In the genomic region with DNA sequence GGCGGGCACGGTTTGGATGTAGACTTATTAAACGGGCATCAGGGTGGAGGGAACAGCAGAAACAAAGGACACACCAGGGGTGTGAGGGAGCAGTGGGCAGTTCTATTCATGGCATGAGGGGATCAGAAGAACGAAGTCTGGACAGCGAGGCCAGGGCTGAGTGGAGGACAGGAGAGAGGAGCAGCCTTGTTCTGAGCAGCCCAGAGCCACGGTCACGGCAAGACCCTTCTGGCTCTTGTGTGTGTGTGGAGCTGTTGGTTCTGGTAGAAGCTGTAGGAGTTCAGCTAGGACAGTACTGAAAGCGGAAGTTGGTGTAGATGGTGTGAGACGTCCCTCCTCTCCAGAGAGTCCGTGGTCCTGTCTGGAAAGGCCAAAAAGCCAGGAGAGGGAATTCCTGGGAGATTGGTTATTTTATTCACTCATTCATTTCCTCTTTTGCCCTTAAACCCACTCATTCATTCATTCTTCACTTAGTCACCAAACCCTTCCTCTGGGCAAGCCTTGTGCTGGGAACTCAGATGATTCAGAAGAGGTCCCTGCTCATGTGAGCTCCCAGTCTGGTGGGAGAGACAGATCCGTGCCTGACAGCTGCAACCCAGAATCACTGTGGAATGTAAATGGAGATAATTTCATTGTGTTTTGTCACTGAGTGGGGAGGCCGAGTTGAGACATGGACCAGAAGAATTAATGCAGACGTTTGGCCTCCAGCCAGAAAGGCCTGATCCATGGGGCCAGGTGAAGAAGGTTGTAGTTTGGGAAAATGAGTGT, we compare ENCODE assay signal across 11 cellular contexts. TPM values are rescaled to one million over a fixed set of nuclear protein-coding genes. Genes with fewer than 3 reads are reported as not detected.
DNase-seq lines count a peak whose midpoint lies in the region; ATAC-seq and TF ChIP-seq lines count a peak whose summit lies in the region.
"Had no signal": no experiment of that assay in that cellular context is flagged by ENCODE, and none has a peak within 500 bp of the region (broad histone marks: within the 10 kb centered on the region; RNA-seq: fewer than 3 reads in every experiment).

No MANE protein-coding gene starts in this region.

- H3K36me3 Mint-ChIP-seq in activated CD4-positive, alpha-beta T cell treated with anti-CD3 and anti-CD28 coated beads for 36 hours (ENCODE audit: low read depth) = no peaks in the 10 kb centered on the region

- peaks cover 1% of the 10 kb centered on the region for H3K27me3 Mint-ChIP-seq in activated CD4-positive, alpha-beta T cell treated with anti-CD3 and anti-CD28 coated beads for 36 hours

- H4K20me1 ChIP-seq in hepatocyte (ENCODE audit: insufficient read depth, poor library complexity, severe bottlenecking) = no peaks in the 10 kb centered on the region

- no peaks in the 10 kb centered on the region for H3K79me2 ChIP-seq in hepatocyte

- no peak overlapping the region for H3K4me3 Mint-ChIP-seq in activated CD4-positive, alpha-beta T cell treated with anti-CD3 and anti-CD28 coated beads for 36 hours

- peak overlapping the region; percentile 77 for H3K4me2 ChIP-seq in hepatocyte

- H3K4me3 ChIP-seq in AG04450 (ENCODE audit: low read depth, low read length) (no peak overlapping the region), HEK293 (ENCODE audit: low read depth, low read length) (no peak overlapping the region), hepatocyte (no peak overlapping the region)

- intact Hi-C loops in activated CD4-positive, alpha-beta T cell treated with anti-CD3 and anti-CD28 coated beads for 36 hours (cut with DNase I, micrococcal nuclease) = loop anchor here in 1 of 2 experiments (5.0 kb wide), 1 partner anchor 218 kb away; a partner anchor contains a TSS

- CTCF ChIA-PET in AG04450 (lab: Charles Lee) = interaction anchor here (1.2 kb wide), 1 partner anchor 44 kb away, joined by 3 read pairs; no protein-coding TSS in a partner anchor
- CTCF ChIA-PET in HEK293 (lab: Yijun Ruan, JAX) = interaction anchor here (0.6 kb wide), 2 partner anchors 26 to 401 kb away, joined by 4 to 8 read pairs; no protein-coding TSS in a partner anchor
- CTCF ChIA-PET in activated CD4-positive, alpha-beta T cell treated with anti-CD3 and anti-CD28 coated beads for 36 hours (lab: Charles Lee) = no interaction called here

- no peak overlapping the region for H3K27ac Mint-ChIP-seq in activated CD4-positive, alpha-beta T cell treated with anti-CD3 and anti-CD28 coated beads for 36 hours

- TF ChIP-seq CTCF in AG04450 (IDR thresholded peaks at IDR 0.05; ENCODE audit: low read depth, low read length) (no peak), HEK293 (tag by site-specific recombination; IDR thresholded peaks at IDR 0.05) (no peak), hepatocyte (IDR thresholded peaks at IDR 0.05; ENCODE audit: poor library complexity) (no peak)

- H3K27ac ChIP-seq in AG04450 (ENCODE audit: low read depth, low read length) (peak overlapping the region; percentile 31), HEK293 (ENCODE audit: extremely low read depth, low read depth, low read length) (no peak overlapping the region), hepatocyte (peak overlapping the region; percentile 83)

- ATAC-seq in SK-N-SH treated with all-trans-retinoic acid at 6 μM for 48 hours = peak; percentile 15
- ATAC-seq in activated CD4-positive, alpha-beta T cell treated with anti-CD3 and anti-CD28 coated beads for 36 hours = no peak
- ATAC-seq in GM19035 (IDR thresholded peaks at IDR 0.05; ENCODE audit: unreplicated experiment) = no peak

- peaks cover 18% of the 10 kb centered on the region for H3K4me1 Mint-ChIP-seq in activated CD4-positive, alpha-beta T cell treated with anti-CD3 and anti-CD28 coated beads for 36 hours

- in situ Hi-C loops in G401 (cut with HindIII; ENCODE audit: low sequenced_read_pairs) = no loop called here

- no peaks in the 10 kb centered on the region for H3K9me3 Mint-ChIP-seq in activated CD4-positive, alpha-beta T cell treated with anti-CD3 and anti-CD28 coated beads for 36 hours (ENCODE audit: low read depth)

- H3K4me1 ChIP-seq in HEK293 (ENCODE audit: control insufficient read depth, insufficient read depth, low read length) = no peaks in the 10 kb centered on the region; the same call in 1 of the 2 replicates
- H3K4me1 ChIP-seq in hepatocyte (ENCODE audit: insufficient read depth) = peaks cover 23% of the 10 kb centered on the region

- 80% methylated on average over 13 of the region's 13 CpGs for WGBS in hepatocyte (ENCODE audit: low lambda C conversion rate, missing lambda C conversion rate)

- H3K36me3 ChIP-seq in HEK293 (ENCODE audit: control insufficient read depth in 2 of 2, insufficient read depth in 1 of 2, low read length in 2 of 2) = no peaks in the 10 kb centered on the region
- H3K36me3 ChIP-seq in hepatocyte (replicated peaks; ENCODE audit: insufficient read depth, low read depth) = no peaks in the 10 kb centered on the region
- H3K36me3 ChIP-seq: Peyer's patch had no signal

- H2AFZ ChIP-seq in hepatocyte = no peak overlapping the region

- POLR2A ChIA-PET in AG04450 (lab: Yijun Ruan, JAX) (no interaction called here), HEK293 (lab: Yijun Ruan, JAX) (interaction anchor here (1.2 kb wide), 1 partner anchor 10 kb away, joined by 4 read pairs; no protein-coding TSS in a partner anchor)
- POLR2A ChIA-PET in activated CD4-positive, alpha-beta T cell treated with anti-CD3 and anti-CD28 coated beads for 36 hours (lab: Charles Lee) = interaction anchor here (0.7 kb wide), 1 partner anchor 15 kb away, joined by 4 read pairs; no protein-coding TSS in a partner anchor

- H3K9me3 ChIP-seq in AG04450 (ENCODE audit: control insufficient read depth, insufficient read depth, low read length) = no peaks in the 10 kb centered on the region; the same call in 1 of the 2 replicates
- H3K9me3 ChIP-seq in HEK293 (ENCODE audit: control insufficient read depth, insufficient read depth, low read depth, low read length) = no peaks in the 10 kb centered on the region
- no peaks in the 10 kb centered on the region for H3K9me3 ChIP-seq in hepatocyte (ENCODE audit: low read depth)
- H3K9me3 ChIP-seq: Peyer's patch had no signal

- H3K27me3 ChIP-seq in AG04450 (ENCODE audit: control insufficient read depth, insufficient read depth, low read length) (peaks cover 3% of the 10 kb centered on the region), hepatocyte (no peaks in the 10 kb centered on the region)
- H3K27me3 ChIP-seq: Peyer's patch had no signal

- no peaks in the 10 kb centered on the region for H3K9me2 ChIP-seq in hepatocyte (replicated peaks; ENCODE audit: insufficient read depth)

- DNase-seq in AG04450 (ENCODE audit: low read depth, low spot score) (no peak), hepatocyte (ENCODE audit: low spot score) (no peak), putamen (ENCODE audit: low spot score) (no peak), G401 (ENCODE audit: low spot score) (no peak)
- no peak for DNase-seq in activated CD4-positive, alpha-beta T cell treated with anti-CD3 and anti-CD28 coated beads for 36 hours
- DNase-seq: glutamatergic neuron; Peyer's patch; stimulated activated naive CD4-positive, alpha-beta T cell treated with Interleukin-2 at 50 U/mL for 16 hours had no signal

TF ChIP-seq in SK-N-SH treated with all-trans-retinoic acid at 6 μM for 48 hours, 23 proteins besides CTCF, POLR2A, EP300 and RAD21 (continues in another document):
- peak; percentile 91 for TF ChIP-seq ISL1 (CRISPR knock-in tag; IDR thresholded peaks at IDR 0.05)
- 0 out of 2 replicates have a peak, but pooled peaks have one; percentile 54 for TF ChIP-seq ZC3H10 (CRISPR knock-in tag; IDR thresholded peaks at IDR 0.05)
- no peak; the same call in 1 of the 2 replicates for TF ChIP-seq ZNF8 (CRISPR knock-in tag; IDR thresholded peaks at IDR 0.05)
- peak; percentile 93 for TF ChIP-seq TCF4 (CRISPR knock-in tag; IDR thresholded peaks at IDR 0.05; ENCODE audit: borderline replicate concordance)
- TF ChIP-seq ZFP30 (CRISPR knock-in tag; IDR thresholded peaks at IDR 0.05) = no peak
- no peak for TF ChIP-seq TOX (CRISPR knock-in tag; IDR thresholded peaks at IDR 0.05; ENCODE audit: borderline replicate concordance)
- TF ChIP-seq, protein P1, sequence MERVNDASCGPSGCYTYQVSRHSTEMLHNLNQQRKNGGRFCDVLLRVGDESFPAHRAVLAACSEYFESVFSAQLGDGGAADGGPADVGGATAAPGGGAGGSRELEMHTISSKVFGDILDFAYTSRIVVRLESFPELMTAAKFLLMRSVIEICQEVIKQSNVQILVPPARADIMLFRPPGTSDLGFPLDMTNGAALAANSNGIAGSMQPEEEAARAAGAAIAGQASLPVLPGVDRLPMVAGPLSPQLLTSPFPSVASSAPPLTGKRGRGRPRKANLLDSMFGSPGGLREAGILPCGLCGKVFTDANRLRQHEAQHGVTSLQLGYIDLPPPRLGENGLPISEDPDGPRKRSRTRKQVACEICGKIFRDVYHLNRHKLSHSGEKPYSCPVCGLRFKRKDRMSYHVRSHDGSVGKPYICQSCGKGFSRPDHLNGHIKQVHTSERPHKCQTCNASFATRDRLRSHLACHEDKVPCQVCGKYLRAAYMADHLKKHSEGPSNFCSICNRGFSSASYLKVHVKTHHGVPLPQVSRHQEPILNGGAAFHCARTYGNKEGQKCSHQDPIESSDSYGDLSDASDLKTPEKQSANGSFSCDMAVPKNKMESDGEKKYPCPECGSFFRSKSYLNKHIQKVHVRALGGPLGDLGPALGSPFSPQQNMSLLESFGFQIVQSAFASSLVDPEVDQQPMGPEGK (CRISPR knock-in tag; IDR thresholded peaks at IDR 0.05; ENCODE audit: borderline replicate concordance) = peak; percentile 74; the same call in 1 of the 2 replicates
- TF ChIP-seq OSR1 (CRISPR knock-in tag; IDR thresholded peaks at IDR 0.05) = no peak
- TF ChIP-seq, protein P2, sequence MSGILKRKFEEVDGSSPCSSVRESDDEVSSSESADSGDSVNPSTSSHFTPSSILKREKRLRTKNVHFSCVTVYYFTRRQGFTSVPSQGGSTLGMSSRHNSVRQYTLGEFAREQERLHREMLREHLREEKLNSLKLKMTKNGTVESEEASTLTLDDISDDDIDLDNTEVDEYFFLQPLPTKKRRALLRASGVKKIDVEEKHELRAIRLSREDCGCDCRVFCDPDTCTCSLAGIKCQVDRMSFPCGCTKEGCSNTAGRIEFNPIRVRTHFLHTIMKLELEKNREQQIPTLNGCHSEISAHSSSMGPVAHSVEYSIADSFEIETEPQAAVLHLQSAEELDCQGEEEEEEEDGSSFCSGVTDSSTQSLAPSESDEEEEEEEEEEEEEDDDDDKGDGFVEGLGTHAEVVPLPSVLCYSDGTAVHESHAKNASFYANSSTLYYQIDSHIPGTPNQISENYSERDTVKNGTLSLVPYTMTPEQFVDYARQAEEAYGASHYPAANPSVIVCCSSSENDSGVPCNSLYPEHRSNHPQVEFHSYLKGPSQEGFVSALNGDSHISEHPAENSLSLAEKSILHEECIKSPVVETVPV (CRISPR knock-in tag; IDR thresholded peaks at IDR 0.05) = no peak; the same call in 1 of the 2 replicates
- TF ChIP-seq RARB (CRISPR knock-in tag; IDR thresholded peaks at IDR 0.05) = no peak
- no peak for TF ChIP-seq CSDC2 (CRISPR knock-in tag; IDR thresholded peaks at IDR 0.05)

RNA-seq across cellular contexts. Expression of a gene that starts 4.1 kb away (rescaled TPM):
- 0.68 and 1.2 TPM in 2 replicates for polyA plus RNA-seq in AG04450 (2011; rRNA removed)
- 1.00 and 1.6 TPM in 2 replicates for polyA minus RNA-seq in AG04450 (2011; rRNA and poly(A)+ RNA removed)
- total RNA-seq in hepatocyte = 6.7 and 13.8 TPM in 2 replicates
- polyA plus RNA-seq in hepatocyte = 9.3 and 20.0 TPM in 2 replicates
- total RNA-seq in activated CD4-positive, alpha-beta T cell treated with anti-CD3 and anti-CD28 coated beads for 36 hours = 1 to 10 TPM; 2.0 TPM
- total RNA-seq in G401 (2014; rRNA removed; shearing (Covaris generic)) = 7.1 and 13.6 TPM in 2 replicates
